Comparison of ENCODE assay signal across 2 cellular contexts in the genomic region with DNA sequence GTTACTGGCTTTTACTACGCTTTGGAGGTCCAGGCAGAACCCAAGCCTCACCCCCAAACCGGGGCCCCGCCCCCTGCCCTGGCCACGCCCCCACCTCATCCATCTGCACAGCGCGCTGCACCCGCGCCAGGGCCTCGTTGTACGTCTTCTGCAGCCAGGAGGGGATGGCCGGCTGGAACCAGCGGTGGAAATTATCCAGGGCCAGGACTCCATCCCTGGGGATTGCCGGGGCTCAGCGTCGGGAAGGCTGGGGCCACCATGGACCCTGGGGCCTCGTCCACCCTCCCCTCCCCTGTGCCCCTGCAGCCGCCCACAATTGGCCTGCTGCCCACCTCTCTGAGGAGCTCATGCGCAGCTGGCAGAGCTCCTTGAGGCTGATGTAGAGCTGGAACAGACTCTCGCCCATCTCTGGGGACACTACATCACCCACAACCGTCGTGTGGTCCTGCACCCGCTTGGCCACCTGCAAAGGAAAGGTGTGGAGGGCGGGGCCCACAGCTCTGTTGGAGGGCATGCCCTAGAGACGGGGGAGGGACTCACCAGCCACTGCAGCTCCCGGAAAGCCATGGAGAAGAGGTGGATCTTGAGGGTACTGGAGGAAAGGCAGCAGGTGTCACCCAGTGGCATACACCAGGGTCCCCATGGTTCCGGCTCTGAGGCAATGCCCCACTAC.
A peak's percentile ranks its signal among the peaks of the same experiment; 100 is the strongest.
TF ChIP-seq lines count a peak whose summit lies in the region.

No MANE protein-coding gene starts in this region.

TF ChIP-seq in GM23338, 12 proteins besides CTCF, POLR2A, EP300 and RAD21 (continues in another document):
- TF ChIP-seq EZH2phosphoT487 (IDR thresholded peaks at IDR 0.05; ENCODE audit: unreplicated experiment) (no peak), POLR2AphosphoS5 (IDR thresholded peaks at IDR 0.05; ENCODE audit: low read depth) (no peak), CREB1 (CRISPR knock-in tag; IDR thresholded peaks at IDR 0.05; ENCODE audit: low read depth) (no peak), NANOG (IDR thresholded peaks at IDR 0.05; ENCODE audit: borderline replicate concordance) (no peak), ZNF331 (CRISPR knock-in tag; IDR thresholded peaks at IDR 0.05; ENCODE audit: low read depth) (no peak), REST (IDR thresholded peaks at IDR 0.05; ENCODE audit: unreplicated experiment) (no peak), STAT1 (IDR thresholded peaks at IDR 0.05; ENCODE audit: unreplicated experiment) (no peak), ETS1 (IDR thresholded peaks at IDR 0.05) (no peak), ZNF114 (CRISPR knock-in tag; IDR thresholded peaks at IDR 0.05) (no peak), JUNB (IDR thresholded peaks at IDR 0.05; ENCODE audit: unreplicated experiment) (no peak), EZH2 (IDR thresholded peaks at IDR 0.05; ENCODE audit: low read depth, unreplicated experiment) (no peak)

TF ChIP-seq in K562, 482 proteins besides CTCF, POLR2A, EP300 and RAD21:
- TF ChIP-seq POLR2G (IDR thresholded peaks at IDR 0.05; ENCODE audit: low read depth, low read length): peak; percentile 62
- no peak for TF ChIP-seq NCOA2 (IDR thresholded peaks at IDR 0.05; ENCODE audit: partially characterized antibody in 2 of 2)
- peak; percentile 49; the same call in 1 of the 2 replicates for TF ChIP-seq ZBTB33 (CRISPR knock-in tag; IDR thresholded peaks at IDR 0.05)
- TF ChIP-seq SUPT5H (IDR thresholded peaks at IDR 0.05): 0 out of 2 replicates have a peak, but pooled peaks have one; percentile 18
- peak; percentile 53 for TF ChIP-seq NFIC (IDR thresholded peaks at IDR 0.05)
- peak; percentile 57 for TF ChIP-seq RBFOX2 (IDR thresholded peaks at IDR 0.05; ENCODE audit: low read depth, low read length)
- no peak for TF ChIP-seq NCOA1 (IDR thresholded peaks at IDR 0.05; ENCODE audit: low read depth)
